ENCODE assay signal across 10 cellular contexts in the genomic region with DNA sequence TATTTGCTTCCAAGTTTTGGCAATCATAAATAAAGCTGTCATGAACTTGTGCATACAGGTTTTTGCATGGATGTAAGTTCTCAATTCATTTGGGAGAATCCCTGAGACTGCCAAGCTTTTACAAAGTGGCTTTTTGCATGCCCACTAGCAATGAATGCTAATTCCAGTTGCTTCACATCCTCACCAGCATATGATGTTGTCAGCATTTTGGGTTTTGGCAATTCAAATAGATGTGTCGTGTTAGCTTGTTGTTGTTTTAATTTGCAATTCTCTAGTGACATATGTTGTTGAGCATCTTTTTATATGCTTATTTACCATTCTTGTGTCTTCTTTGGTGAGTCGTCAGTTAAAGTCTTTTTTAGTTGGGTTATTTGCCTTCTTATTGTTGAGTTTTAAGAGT.
"Had no signal": no experiment of that assay in that cellular context is flagged by ENCODE, and none has a peak within 500 bp of the region (broad histone marks: within the 10 kb centered on the region; RNA-seq: fewer than 3 reads in every experiment).

No MANE protein-coding gene starts in this region.

- ATAC-seq: HepG2, K562 had no signal

- H3K9ac ChIP-seq: KMS-11 had no signal

- H3K27ac Mint-ChIP-seq: IgD-negative memory B cell had no signal

- H3K9me3 Mint-ChIP-seq: IgD-negative memory B cell had no signal

- DNase-seq: IMR-90, Karpas-422, KBM-7, KG1 had no signal

- H3K4me3 Mint-ChIP-seq: IgD-negative memory B cell had no signal

- H3K4me2 ChIP-seq: KMS-11 had no signal

- FAIRE-seq: HepG2, HTR-8/SVneo, K562 had no signal

- H3K4me3 ChIP-seq: K562 had no signal

- H3K27ac ChIP-seq: HL-60, KMS-11 had no signal
